Comparison of ENCODE assay signal across 23 cellular contexts in genomic region chr3:90036931-90037330, GRCh38.
"Had no signal": no experiment of that assay in that cellular context is flagged by ENCODE, and none has a peak within 500 bp of the region (broad histone marks: within the 10 kb centered on the region; RNA-seq: fewer than 3 reads in every experiment).

No MANE protein-coding gene starts in this region.

- H3K27ac Mint-ChIP-seq: naive thymus-derived CD4-positive, alpha-beta T cell; nephron progenitor cell; stimulated activated memory B cell treated with anti-CD40 and anti-IgM and Interleukin-4, amounts not matched to agents 10 μg/mL and 1 μg/mL and 100 μg/mL, for 72 hours; stimulated activated naive CD8-positive, alpha-beta T cell treated with anti-CD3 and anti-CD28 coated beads, Interleukin-15, Interleukin-2, amounts not matched to agents 100 ng/mL and 50 ng/mL, for 24 hours had no signal

- H3K4me3 Mint-ChIP-seq: naive thymus-derived CD4-positive, alpha-beta T cell; nephron progenitor cell; stimulated activated memory B cell treated with anti-CD40 and anti-IgM and Interleukin-4, amounts not matched to agents 10 μg/mL and 1 μg/mL and 100 μg/mL, for 72 hours; stimulated activated naive CD8-positive, alpha-beta T cell treated with anti-CD3 and anti-CD28 coated beads, Interleukin-15, Interleukin-2, amounts not matched to agents 100 ng/mL and 50 ng/mL, for 24 hours had no signal

- H3K9me3 ChIP-seq: neutrophil, psoas muscle, right lobe of liver, spleen, tibial artery, upper lobe of left lung, uterus had no signal

- H3K4me1 Mint-ChIP-seq: naive thymus-derived CD4-positive, alpha-beta T cell; stimulated activated memory B cell treated with anti-CD40 and anti-IgM and Interleukin-4, amounts not matched to agents 10 μg/mL and 1 μg/mL and 100 μg/mL, for 72 hours had no signal

- H3K36me3 Mint-ChIP-seq: naive thymus-derived CD4-positive, alpha-beta T cell; stimulated activated memory B cell treated with anti-CD40 and anti-IgM and Interleukin-4, amounts not matched to agents 10 μg/mL and 1 μg/mL and 100 μg/mL, for 72 hours had no signal

- H3K27ac ChIP-seq: coronary artery, dorsolateral prefrontal cortex, neutrophil, psoas muscle, right lobe of liver, spleen, tibial artery, upper lobe of left lung, uterus had no signal

- H3K36me3 ChIP-seq: neutrophil, right lobe of liver, spleen, tibial artery, upper lobe of left lung, uterus had no signal

- H3K27me3 ChIP-seq: dorsolateral prefrontal cortex, neutrophil, right lobe of liver, spleen, tibial artery, upper lobe of left lung, uterus had no signal

- H3K4me3 ChIP-seq: coronary artery, dorsolateral prefrontal cortex, lung, psoas muscle, right lobe of liver, spleen, tibial artery, upper lobe of left lung, uterus had no signal

- H3K9me3 Mint-ChIP-seq: nephron progenitor cell had no signal

- H3K4me1 ChIP-seq: psoas muscle, right lobe of liver, spleen, upper lobe of left lung, uterus had no signal

- ATAC-seq: esophagus mucosa; left colon; left ventricle myocardium superior; naive thymus-derived CD4-positive, alpha-beta T cell; psoas muscle; right lobe of liver; stimulated activated memory B cell treated with anti-CD40 and anti-IgM and Interleukin-4, amounts not matched to agents 10 μg/mL and 1 μg/mL and 100 μg/mL, for 72 hours had no signal

- H3K27me3 Mint-ChIP-seq: naive thymus-derived CD4-positive, alpha-beta T cell; stimulated activated memory B cell treated with anti-CD40 and anti-IgM and Interleukin-4, amounts not matched to agents 10 μg/mL and 1 μg/mL and 100 μg/mL, for 72 hours; stimulated activated naive CD8-positive, alpha-beta T cell treated with anti-CD3 and anti-CD28 coated beads, Interleukin-15, Interleukin-2, amounts not matched to agents 100 ng/mL and 50 ng/mL, for 24 hours had no signal

- DNase-seq: dorsolateral prefrontal cortex; effector CD8-positive, alpha-beta T cell; left colon; left ventricle myocardium superior; mesenchymal stem cell; naive thymus-derived CD4-positive, alpha-beta T cell; nephron progenitor cell; psoas muscle; retina; right lobe of liver; spleen; stimulated activated CD4-positive, alpha-beta T cell treated with anti-CD3 and anti-CD28 coated beads, Interleukin-15, amount 100 ng/mL, for 24 hours; stimulated activated CD4-positive, alpha-beta T cell treated with anti-CD3 and anti-CD28 coated beads, Interleukin-1b, Interleukin-23, amount 100 ng/mL, for 48 hours; stimulated activated CD4-positive, alpha-beta T cell treated with anti-CD3 and anti-CD28 coated beads, Interleukin-4, amount 100 ng/mL, for 24 hours; tibial artery; upper lobe of left lung; uterus had no signal
